30 cellular contexts compared by ENCODE assay signal in genomic region chr14:71382315-71382714, GRCh38.
"Had no signal": no experiment of that assay in that cellular context is flagged by ENCODE, and none has a peak within 500 bp of the region (broad histone marks: within the 10 kb centered on the region; RNA-seq: fewer than 3 reads in every experiment).

No MANE protein-coding gene starts in this region.

- ATAC-seq: activated T-helper 17 cell treated with anti-CD3 and anti-CD28 coated beads, Interleukin-2, amount 50 U/mL, for 72 hours; effector memory CD8-positive, alpha-beta T cell; left cardiac atrium; naive thymus-derived CD4-positive, alpha-beta T cell; right lobe of liver had no signal

- H3K27me3 ChIP-seq: adrenal gland, ascending aorta, brain microvascular endothelial cell, dorsolateral prefrontal cortex, esophagus muscularis mucosa, right lobe of liver had no signal

- FAIRE-seq: colon, endothelial cell of umbilical vein, frontal cortex, TTC549 had no signal

- H3K9me3 ChIP-seq: adrenal gland, ascending aorta, esophagus muscularis mucosa, right lobe of liver, thoracic aorta had no signal

- H3K27ac ChIP-seq: adrenal gland, ascending aorta, brain microvascular endothelial cell, dorsolateral prefrontal cortex, esophagus muscularis mucosa, right lobe of liver, skin epidermis, thoracic aorta, WERI-Rb-1 had no signal

- H3K9me3 Mint-ChIP-seq: effector memory CD8-positive, alpha-beta T cell had no signal

- H3K27ac Mint-ChIP-seq: activated T-helper 17 cell treated with anti-CD3 and anti-CD28 coated beads, Interleukin-2, amount 50 U/mL, for 72 hours; type B pancreatic cell had no signal

- H3K27me3 Mint-ChIP-seq: activated naive CD8-positive, alpha-beta T cell; activated T-helper 17 cell treated with anti-CD3 and anti-CD28 coated beads, Interleukin-2, amount 50 U/mL, for 72 hours; effector memory CD8-positive, alpha-beta T cell; naive thymus-derived CD4-positive, alpha-beta T cell; type B pancreatic cell had no signal

- H3K36me3 ChIP-seq: adrenal gland, ascending aorta, brain microvascular endothelial cell, esophagus muscularis mucosa, right lobe of liver, thoracic aorta, WERI-Rb-1 had no signal

- DNase-seq: activated CD4-positive, alpha-beta T cell treated with anti-CD3 and anti-CD28 coated beads for 1 hour; activated T-cell treated with anti-CD3 and anti-CD28 coated beads, Interleukin-2, amount 50 U/mL, for 1 hour; adrenal gland; brain microvascular endothelial cell; caudate nucleus; dorsolateral prefrontal cortex; effector memory CD8-positive, alpha-beta T cell; glutamatergic neuron; hypothalamus; left cardiac atrium; mesenchymal stem cell; naive thymus-derived CD4-positive, alpha-beta T cell; occipital lobe; right lobe of liver; stimulated activated CD4-positive, alpha-beta T cell treated with anti-CD3 and anti-CD28 coated beads, Interleukin-15, amount 100 ng/mL, for 24 hours; stimulated activated naive CD4-positive, alpha-beta T cell; T-helper 1 cell; WERI-Rb-1 had no signal

- H3K4me3 Mint-ChIP-seq: activated naive CD8-positive, alpha-beta T cell; activated T-helper 17 cell treated with anti-CD3 and anti-CD28 coated beads, Interleukin-2, amount 50 U/mL, for 72 hours; effector memory CD8-positive, alpha-beta T cell; naive thymus-derived CD4-positive, alpha-beta T cell; neural crest cell; type B pancreatic cell had no signal

- H3K4me1 ChIP-seq: ascending aorta, right lobe of liver had no signal

- H3K4me3 ChIP-seq: adrenal gland, ascending aorta, dorsolateral prefrontal cortex, esophagus muscularis mucosa, right lobe of liver, skin epidermis, thoracic aorta had no signal
